ENCODE assay signal across 1 cellular context in genomic region chr14:91267965-91268437, GRCh38.
TF ChIP-seq lines count a peak whose summit lies in the region.

No MANE protein-coding gene starts in this region.

TF ChIP-seq in K562, 482 proteins besides CTCF, POLR2A, EP300 and RAD21 (continued from another document and continues in another):
- TF ChIP-seq RNF2 (IDR thresholded peaks at IDR 0.05) = peak; percentile 60; the same call in 1 of the 2 replicates
- TF ChIP-seq GTF2F1 (IDR thresholded peaks at IDR 0.05; ENCODE audit: low read depth, low read length) = no peak
- 0 out of 2 replicates have a peak, but pooled peaks have one; percentile 15 for TF ChIP-seq TFAP4 (CRISPR knock-in tag; IDR thresholded peaks at IDR 0.05; ENCODE audit: borderline replicate concordance)
- TF ChIP-seq IRF2 (CRISPR knock-in tag; IDR thresholded peaks at IDR 0.05) = no peak
- TF ChIP-seq MTA2 (IDR thresholded peaks at IDR 0.05; ENCODE audit: low read depth) = peak; percentile 82
- peak; percentile 90 for TF ChIP-seq ZNF134 (CRISPR knock-in tag; conservative IDR thresholded peaks at IDR 0.05)
- peak; percentile 98 for TF ChIP-seq ZNF584 (CRISPR knock-in tag; IDR thresholded peaks at IDR 0.05; ENCODE audit: low read depth)
- no peak for TF ChIP-seq MBD1 (CRISPR knock-in tag; IDR thresholded peaks at IDR 0.05)
- peak; percentile 82; the same call in 1 of the 2 replicates for TF ChIP-seq PPARD (CRISPR knock-in tag; IDR thresholded peaks at IDR 0.05)
- TF ChIP-seq LEF1 (IDR thresholded peaks at IDR 0.05) = peak; percentile 57
- TF ChIP-seq ZMIZ1 (IDR thresholded peaks at IDR 0.05; ENCODE audit: low read depth in 2 of 2, low read length in 2 of 2) = peak in 1 of 2 experiments; percentile 78; a peak in 1 of 4 replicates
- TF ChIP-seq CEBPB (tag; IDR thresholded peaks at IDR 0.05) = no peak
- peak; percentile 96 for TF ChIP-seq HDAC8 (tag; IDR thresholded peaks at IDR 0.05)
- TF ChIP-seq TEAD2 (tag; IDR thresholded peaks at IDR 0.05) = peak; percentile 84
- peak in 1 of 2 experiments; percentile 73; a peak in 3 of 4 replicates for TF ChIP-seq FOXK2 (conservative IDR thresholded peaks at IDR 0.05 in 1 of 2, IDR thresholded peaks at IDR 0.05 in 1 of 2; ENCODE audit: low read depth in 2 of 2)
- peak; percentile 92 for TF ChIP-seq PTTG1 (tag; IDR thresholded peaks at IDR 0.05; ENCODE audit: low read depth)
- no peak for TF ChIP-seq SREBF2 (CRISPR knock-in tag; IDR thresholded peaks at IDR 0.05)
- TF ChIP-seq CREB3L1 (IDR thresholded peaks at IDR 0.05; ENCODE audit: borderline replicate concordance, low read depth) = no peak
- no peak for TF ChIP-seq ZNF3 (CRISPR knock-in tag; IDR thresholded peaks at IDR 0.05)
- no peak for TF ChIP-seq DACH1 (IDR thresholded peaks at IDR 0.05; ENCODE audit: partially characterized antibody)
- peak; percentile 32 to 93; a peak in 3 of 4 replicates for TF ChIP-seq SRF (CRISPR knock-in tag; IDR thresholded peaks at IDR 0.05)
- TF ChIP-seq RBFOX2 (IDR thresholded peaks at IDR 0.05; ENCODE audit: low read depth, low read length) = no peak
- TF ChIP-seq SMARCA4 (IDR thresholded peaks at IDR 0.05) = peak; percentile 92
- no peak for TF ChIP-seq ZNF124 (CRISPR knock-in tag; IDR thresholded peaks at IDR 0.05)
- no peak for TF ChIP-seq SFPQ (IDR thresholded peaks at IDR 0.05; ENCODE audit: low read depth, low read length)
- no peak for TF ChIP-seq YBX1 (IDR thresholded peaks at IDR 0.05)
- peak; percentile 34 for TF ChIP-seq NEUROD1 (IDR thresholded peaks at IDR 0.05; ENCODE audit: borderline replicate concordance, low read depth, low read length, partially characterized antibody)
- TF ChIP-seq FOXM1 (IDR thresholded peaks at IDR 0.05; ENCODE audit: low read depth) = peak; percentile 78
- TF ChIP-seq FOXM1 (CRISPR knock-in tag; IDR thresholded peaks at IDR 0.05; ENCODE audit: low read depth) = no peak
- 0 out of 2 replicates have a peak, but pooled peaks have one; percentile 70 for TF ChIP-seq ZNF696 (CRISPR knock-in tag; conservative IDR thresholded peaks at IDR 0.05)
- peak; percentile 82; the same call in 1 of the 2 replicates for TF ChIP-seq FOXO4 (CRISPR knock-in tag; IDR thresholded peaks at IDR 0.05)
- TF ChIP-seq NCOA2 (IDR thresholded peaks at IDR 0.05; ENCODE audit: partially characterized antibody in 2 of 2) = peak in 1 of 2 experiments; percentile 74
- TF ChIP-seq HOXB6 (CRISPR knock-in tag; IDR thresholded peaks at IDR 0.05; ENCODE audit: borderline replicate concordance) = no peak
- TF ChIP-seq PTRF (tag; IDR thresholded peaks at IDR 0.05) = peak; percentile 94
- TF ChIP-seq ZBTB9 (CRISPR knock-in tag; IDR thresholded peaks at IDR 0.05) = peak; percentile 99
- TF ChIP-seq PATZ1 (CRISPR knock-in tag; IDR thresholded peaks at IDR 0.05; ENCODE audit: borderline replicate concordance) = 0 out of 2 replicates have a peak, but pooled peaks have one; percentile 59
- no peak for TF ChIP-seq ZNF511 (CRISPR knock-in tag; IDR thresholded peaks at IDR 0.05)
- TF ChIP-seq L3MBTL2 (IDR thresholded peaks at IDR 0.05) = 0 out of 2 replicates have a peak, but pooled peaks have one; percentile 37
- TF ChIP-seq BCL6 (CRISPR knock-in tag; IDR thresholded peaks at IDR 0.05) = peak; percentile 96
- TF ChIP-seq NFE2 (IDR thresholded peaks at IDR 0.05; ENCODE audit: low read depth) = 0 out of 2 replicates have a peak, but pooled peaks have one; percentile 10
- peak; percentile 93 for TF ChIP-seq ZNF445 (CRISPR knock-in tag; IDR thresholded peaks at IDR 0.05; ENCODE audit: low read depth)
- no peak for TF ChIP-seq ZNF518B (CRISPR knock-in tag; IDR thresholded peaks at IDR 0.05)
- peak; percentile 90; the same call in 1 of the 2 replicates for TF ChIP-seq ELK3 (CRISPR knock-in tag; IDR thresholded peaks at IDR 0.05)
